Comparison of ENCODE assay signal across 1 cellular context in genomic region chr2:11710210-11710609, GRCh38.
TF ChIP-seq lines count a peak whose summit lies in the region.

No MANE protein-coding gene starts in this region.

TF ChIP-seq in IMR-90, 13 proteins besides CTCF, POLR2A, EP300 and RAD21:
- TF ChIP-seq MXI1 (IDR thresholded peaks at IDR 0.05; ENCODE audit: borderline replicate concordance, low read depth, low read length) (0 out of 2 replicates have a peak, but pooled peaks have one; percentile 17), ELK1 (IDR thresholded peaks at IDR 0.05; ENCODE audit: borderline replicate concordance, low read depth, low read length) (no peak), RCOR1 (IDR thresholded peaks at IDR 0.05; ENCODE audit: insufficient replicate concordance, low read length) (peak; percentile 62), FOS (IDR thresholded peaks at IDR 0.05; ENCODE audit: low read depth, low read length) (peak; percentile 49; the same call in 1 of the 2 replicates)
